ENCODE assay signal across 17 cellular contexts in the genomic region with DNA sequence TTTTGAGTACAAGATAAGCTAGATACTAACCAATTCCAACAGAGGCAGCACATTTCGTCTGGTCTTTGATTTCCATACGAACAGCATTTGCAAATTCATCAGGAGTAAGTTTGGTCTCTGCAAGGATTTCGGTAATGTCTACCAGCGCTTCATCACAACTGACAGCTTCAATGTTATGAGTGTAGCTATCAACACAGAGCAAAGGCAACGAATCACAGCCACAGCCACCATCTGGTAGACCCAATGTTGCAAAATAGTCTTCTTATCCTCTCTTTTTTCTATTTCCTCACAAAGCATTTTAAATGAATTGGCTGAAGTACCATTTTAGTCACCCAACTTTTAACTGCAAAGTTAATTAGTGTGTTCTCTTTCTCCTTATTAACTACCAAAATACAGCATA.
DNase-seq lines count a peak whose midpoint lies in the region; ATAC-seq and TF ChIP-seq lines count a peak whose summit lies in the region.
"Had no signal": no experiment of that assay in that cellular context is flagged by ENCODE, and none has a peak within 500 bp of the region (broad histone marks: within the 10 kb centered on the region; RNA-seq: fewer than 3 reads in every experiment).

No MANE protein-coding gene starts in this region.

- dilution Hi-C loops in IMR-90 (cut with HindIII; ENCODE audit: low sequenced_read_pairs, unreplicated experiment) = no loop called here

- H3K27me3 ChIP-seq in IMR-90 (ENCODE audit: control insufficient read depth, insufficient read depth, low read length) (no peaks in the 10 kb centered on the region), H7 (ENCODE audit: control insufficient read depth, insufficient read depth, low read length) (no peaks in the 10 kb centered on the region)
- H3K27me3 ChIP-seq: foreskin keratinocyte had no signal

- no peak overlapping the region for H2AK5ac ChIP-seq in IMR-90 (ENCODE audit: low read depth, low read length)

- no peak overlapping the region for H3K23ac ChIP-seq in IMR-90 (ENCODE audit: low read depth, low read length)

- no peak overlapping the region for H2BK20ac ChIP-seq in IMR-90 (ENCODE audit: low read depth, low read length)

- DNase-seq in AG09309 (ENCODE audit: low read depth) (peak; percentile 3), IMR-90 (peak; percentile 62), choroid plexus epithelial cell (ENCODE audit: low read depth) (peak; percentile 48), left ventricle myocardium superior (no peak), H7 (no peak)
- no peak for DNase-seq in stimulated activated CD4-positive, alpha-beta T cell treated with anti-CD3 and anti-CD28 coated beads, Interleukin-4, amount 100 ng/mL, for 4 hours
- DNase-seq: activated CD4-positive, alpha-beta T cell treated with anti-CD3 and anti-CD28 coated beads, Interleukin-2, amount 10 ng/mL, durations not matched to agents 24 days and 14 days; activated naive CD8-positive, alpha-beta T cell treated with anti-CD3 and anti-CD28 coated beads, Interleukin-2, amount 50 U/mL, for 24 hours; CD4-positive, alpha-beta T cell; foreskin keratinocyte; H9; NCI-H1048; NCI-H524 treated with DMSO at 0.1 percent for 48 hours; stimulated activated CD8-positive, alpha-beta memory T cell treated with anti-CD3 and anti-CD28 coated beads, Interleukin-4, amount 100 ng/mL, for 48 hours had no signal

- H3K9me1 ChIP-seq in IMR-90 (ENCODE audit: insufficient read depth, low read length) = peaks cover 17% of the 10 kb centered on the region

- H4K5ac ChIP-seq in IMR-90 (ENCODE audit: low read depth, low read length) = no peak overlapping the region

- H3K4me3 ChIP-seq in AG09309 (ENCODE audit: control insufficient read depth, low read depth, low read length) (no peak overlapping the region), IMR-90 (ENCODE audit: insufficient read depth, low read depth, low read length) (no peak overlapping the region), choroid plexus epithelial cell (ENCODE audit: low read depth, low read length) (no peak overlapping the region), H7 (ENCODE audit: insufficient read depth, low read depth, low read length) (no peak overlapping the region)
- H3K4me3 ChIP-seq: prostate gland had no signal

- H4K91ac ChIP-seq in IMR-90 (ENCODE audit: insufficient read depth, low read depth, low read length) = no peak overlapping the region

- no peaks in the 10 kb centered on the region for H3K9me3 ChIP-seq in IMR-90 (ENCODE audit: control insufficient read depth, insufficient read depth, low read length)
- H3K9me3 ChIP-seq: prostate gland had no signal

- H3K79me1 ChIP-seq in IMR-90 (ENCODE audit: low read depth in 1 of 2, low read length in 2 of 2) = peaks cover 5 to 24% of the 10 kb centered on the region in 2 experiments; a peak in 3 of 4 replicates

- ATAC-seq in IMR-90 (ENCODE audit: low read depth) = no peak
- peak; percentile 46 for ATAC-seq in left ventricle myocardium superior
- ATAC-seq in HG02970 (IDR thresholded peaks at IDR 0.05; ENCODE audit: low FRiP score, unreplicated experiment) = no peak
- ATAC-seq in HG03280 (IDR thresholded peaks at IDR 0.05; ENCODE audit: unreplicated experiment) = no peak
- ATAC-seq: activated naive CD8-positive, alpha-beta T cell treated with anti-CD3 and anti-CD28 coated beads, Interleukin-2, amount 50 U/mL, for 24 hours; foreskin keratinocyte had no signal

- no peak for TF ChIP-seq CTCF in AG09309 (IDR thresholded peaks at IDR 0.05; ENCODE audit: control insufficient read depth, insufficient read depth, low read depth, low read length, missing control alignments)
- no peak for TF ChIP-seq CTCF in IMR-90 (conservative IDR thresholded peaks at IDR 0.05; ENCODE audit: low read depth, low read length)
- no peak for TF ChIP-seq CTCF in choroid plexus epithelial cell (conservative IDR thresholded peaks at IDR 0.05; ENCODE audit: low read depth, low read length)

- POLR2A ChIA-PET in IMR-90 (lab: Charles Lee; ENCODE audit: unreplicated experiment) = no interaction called here

- intact Hi-C loops in IMR-90 (cut with micrococcal nuclease) (no loop called here), left ventricle myocardium superior (cut with micrococcal nuclease) (no loop called here)

- CTCF ChIA-PET in IMR-90 (lab: Yijun Ruan, JAX) = no interaction called here

- TF ChIP-seq RAD21 in IMR-90 (IDR thresholded peaks at IDR 0.05; ENCODE audit: low read length) = no peak

- BruUV-seq in IMR-90 (replicated peaks; lab: Mats Ljungman, UMichigan) = no TSS peak

- no peak overlapping the region for H3K9ac ChIP-seq in IMR-90 (ENCODE audit: low read depth, low read length)

- TF ChIP-seq POLR2A in IMR-90 (IDR thresholded peaks at IDR 0.05; ENCODE audit: low read depth, low read length) = no peak

- H3K27ac ChIP-seq in IMR-90 (ENCODE audit: insufficient read depth, low read length) = no peak overlapping the region
- H3K27ac ChIP-seq: foreskin keratinocyte, prostate gland had no signal

- H3K56ac ChIP-seq in IMR-90 (ENCODE audit: extremely low read depth, insufficient read depth, low read length) = no peak overlapping the region

- peaks cover 16% of the 10 kb centered on the region; the same call in 1 of the 2 replicates for H4K20me1 ChIP-seq in IMR-90 (ENCODE audit: insufficient read depth, low read length)

- no peak overlapping the region for H2BK120ac ChIP-seq in IMR-90 (ENCODE audit: low read depth, low read length)

- no peak overlapping the region for H3K4me2 ChIP-seq in IMR-90 (ENCODE audit: low read depth, low read length)

- H3K4me1 ChIP-seq in IMR-90 (ENCODE audit: control insufficient read depth, insufficient read depth, low read length) = peaks cover 13% of the 10 kb centered on the region
- H3K4me1 ChIP-seq: foreskin keratinocyte, prostate gland had no signal

- H4K8ac ChIP-seq in IMR-90 (ENCODE audit: low read depth in 2 of 2, low read length in 2 of 2) = no peak overlapping the region

- WGBS in IMR-90 (ENCODE audit: extremely low coverage in 2 of 2, insufficient read length in 1 of 2), 2 experiments = 0% methylated on average over 1 of the region's 5 CpGs; no CpG with 5 or more reads in 1 of the 2 experiments

- peaks cover 26% of the 10 kb centered on the region for H3K36me3 ChIP-seq in IMR-90 (ENCODE audit: control insufficient read depth, insufficient read depth, low read length)
- peaks cover 13% of the 10 kb centered on the region for H3K36me3 ChIP-seq in H7 (replicated peaks; ENCODE audit: control insufficient read depth, insufficient read depth, low read length)

- in situ Hi-C loops in IMR-90 (cut with MboI; ENCODE audit: low sequenced_read_pairs) = no loop called here

- no peak overlapping the region for H2AFZ ChIP-seq in IMR-90 (replicated peaks; ENCODE audit: low read length, poor library complexity)

- no peak overlapping the region for H3K4ac ChIP-seq in IMR-90 (ENCODE audit: low read depth, low read length)

- H3K18ac ChIP-seq in IMR-90 (ENCODE audit: low read depth, low read length) = no peak overlapping the region

- H3K14ac ChIP-seq in IMR-90 (replicated peaks; ENCODE audit: low read depth, low read length) = peak overlapping the region; percentile 71

- H2BK15ac ChIP-seq in IMR-90 (ENCODE audit: low read depth, low read length) = no peak overlapping the region

- H2AK9ac ChIP-seq in IMR-90 (replicated peaks; ENCODE audit: low read depth, low read length, poor library complexity) = no peak overlapping the region

- no peak overlapping the region for H2BK5ac ChIP-seq in IMR-90 (ENCODE audit: low read depth, low read length, poor library complexity, severe bottlenecking)

TF ChIP-seq in IMR-90, 13 proteins besides CTCF, POLR2A, EP300 and RAD21:
- no peak for TF ChIP-seq MXI1 (IDR thresholded peaks at IDR 0.05; ENCODE audit: borderline replicate concordance, low read depth, low read length)
- TF ChIP-seq RCOR1 (IDR thresholded peaks at IDR 0.05; ENCODE audit: insufficient replicate concordance, low read length) = no peak
- TF ChIP-seq MAZ (IDR thresholded peaks at IDR 0.05; ENCODE audit: borderline replicate concordance, low read depth, low read length) = no peak
- TF ChIP-seq CEBPB (IDR thresholded peaks at IDR 0.05; ENCODE audit: low read depth, low read length) = peak; percentile 74
- TF ChIP-seq MAFK (IDR thresholded peaks at IDR 0.05; ENCODE audit: low read depth, low read length) = no peak

Comparison
In these comparisons a context has a peak if more than half of its experiments do, and no peak if none do; other contexts are left out.
1. DNase-seq: peak in AG09309 (single experiment), IMR-90 (single experiment) and choroid plexus epithelial cell (single experiment); none in left ventricle myocardium superior (single experiment), stimulated activated CD4-positive, alpha-beta T cell treated with anti-CD3 and anti-CD28 coated beads, Interleukin-4, amount 100 ng/mL, for 4 hours (0 of 2) and H7 (single experiment).